ENCODE assay signal across 14 cellular contexts in genomic region chr6:132887204-132887603, GRCh38.
"Had no signal": no experiment of that assay in that cellular context is flagged by ENCODE, and none has a peak within 500 bp of the region (broad histone marks: within the 10 kb centered on the region; RNA-seq: fewer than 3 reads in every experiment).

No MANE protein-coding gene starts in this region.

- H3K27me3 ChIP-seq: ascending aorta, colonic mucosa, gastroesophageal sphincter had no signal

- H3K4me1 ChIP-seq: ascending aorta, colonic mucosa, gastroesophageal sphincter, parathyroid adenoma had no signal

- DNase-seq: activated CD4-positive, CD25-positive, alpha-beta regulatory T cell; activated gamma-delta T cell treated with Interleukin-2 at 50 U/mL for 16 hours; activated naive CD8-positive, alpha-beta T cell treated with anti-CD3 and anti-CD28 coated beads, Interleukin-2, amount 10 ng/mL, durations not matched to agents 7 days and 5 days; activated T-cell treated with anti-CD3 and anti-CD28 coated beads, Interleukin-2, amount 50 U/mL, for 4 hours; colonic mucosa; effector CD4-positive, alpha-beta T cell; kidney glomerular epithelial cell; small intestine; substantia nigra; trophoblast cell had no signal

- H3K4me1 Mint-ChIP-seq: activated naive CD8-positive, alpha-beta T cell treated with anti-CD3 and anti-CD28 coated beads, Interleukin-2, amount 10 ng/mL, durations not matched to agents 7 days and 5 days; mesothelial cell of epicardium had no signal

- H3K9me3 Mint-ChIP-seq: activated naive CD8-positive, alpha-beta T cell treated with anti-CD3 and anti-CD28 coated beads, Interleukin-2, amount 10 ng/mL, durations not matched to agents 7 days and 5 days; activated T-cell treated with anti-CD3 and anti-CD28 coated beads, Interleukin-2, amount 50 U/mL, for 4 hours had no signal

- H3K4me3 Mint-ChIP-seq: activated naive CD8-positive, alpha-beta T cell treated with anti-CD3 and anti-CD28 coated beads, Interleukin-2, amount 10 ng/mL, durations not matched to agents 7 days and 5 days; activated T-cell treated with anti-CD3 and anti-CD28 coated beads, Interleukin-2, amount 50 U/mL, for 4 hours; mesothelial cell of epicardium had no signal

- H3K36me3 Mint-ChIP-seq: activated naive CD8-positive, alpha-beta T cell treated with anti-CD3 and anti-CD28 coated beads, Interleukin-2, amount 10 ng/mL, durations not matched to agents 7 days and 5 days had no signal

- H3K27ac ChIP-seq: ascending aorta, colonic mucosa, gastroesophageal sphincter, parathyroid adenoma had no signal

- H3K27ac Mint-ChIP-seq: activated naive CD8-positive, alpha-beta T cell treated with anti-CD3 and anti-CD28 coated beads, Interleukin-2, amount 10 ng/mL, durations not matched to agents 7 days and 5 days; mesothelial cell of epicardium had no signal

- ATAC-seq: gastroesophageal sphincter had no signal
